ENCODE assay signal across 8 cellular contexts in genomic region chr17:16491703-16492612, GRCh38. TPM values are rescaled to one million over a fixed set of nuclear protein-coding genes. Genes with fewer than 3 reads are reported as not detected.
DNase-seq lines count a peak whose midpoint lies in the region; ATAC-seq and TF ChIP-seq lines count a peak whose summit lies in the region.

A gene with protein sequence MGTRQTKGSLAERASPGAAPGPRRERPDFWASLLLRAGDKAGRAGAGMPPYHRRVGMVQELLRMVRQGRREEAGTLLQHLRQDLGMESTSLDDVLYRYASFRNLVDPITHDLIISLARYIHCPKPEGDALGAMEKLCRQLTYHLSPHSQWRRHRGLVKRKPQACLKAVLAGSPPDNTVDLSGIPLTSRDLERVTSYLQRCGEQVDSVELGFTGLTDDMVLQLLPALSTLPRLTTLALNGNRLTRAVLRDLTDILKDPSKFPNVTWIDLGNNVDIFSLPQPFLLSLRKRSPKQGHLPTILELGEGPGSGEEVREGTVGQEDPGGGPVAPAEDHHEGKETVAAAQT (minus strand): TSS chr17:16492193. CDS start chr17:16491990, 203 bp downstream.

- no peaks in the 10 kb centered on the region for H3K27me3 ChIP-seq in adrenal gland
- H3K27me3 ChIP-seq in sigmoid colon: no peaks in the 10 kb centered on the region

- DNase-seq in COLO668 (lab: John Stamatoyannopoulos, UW; ENCODE audit: unreplicated experiment) (peak; percentile 59), SK-N-DZ (ENCODE audit: low spot score) (peak; percentile 64), adrenal gland (peak in 3 of 7 donors; percentile 44 to 62 (median 51)), hepatic stellate cell (ENCODE audit: low spot score) (peak; percentile 71), sigmoid colon (no peak), DMS153 (lab: John Stamatoyannopoulos, UW) (no peak)

- H3K9me3 ChIP-seq in adrenal gland (replicated peaks in 1 of 3) (no peaks in the 10 kb centered on the region), sigmoid colon (no peaks in the 10 kb centered on the region)

- H3K4me1 ChIP-seq in adrenal gland (replicated peaks in 1 of 2): peaks cover 17 to 51% of the 10 kb centered on the region in 2 donors
- H3K4me1 ChIP-seq in sigmoid colon: peaks cover 0 to 25% (median 17%) of the 10 kb centered on the region in 4 donors

- 0 to 2% (median 1%) methylated on average over 28 to 131 of the region's 134 CpGs; no CpG with 5 or more reads in 1 of the 4 donors for WGBS in adrenal gland, 4 donors
- WGBS in sigmoid colon, 2 donors: 1% methylated on average over 134 of the region's 134 CpGs

- no peaks in the 10 kb centered on the region for H3K36me3 ChIP-seq in adrenal gland (replicated peaks in 1 of 2)
- no peaks in the 10 kb centered on the region for H3K36me3 ChIP-seq in sigmoid colon

- TF ChIP-seq POLR2A in adrenal gland (IDR thresholded peaks at IDR 0.05) (no peak), sigmoid colon (IDR thresholded peaks at IDR 0.05) (no peak)

- TF ChIP-seq CTCF in adrenal gland (IDR thresholded peaks at IDR 0.05) (no peak), sigmoid colon (IDR thresholded peaks at IDR 0.05) (no peak)

- TF ChIP-seq EP300 in sigmoid colon (IDR thresholded peaks at IDR 0.05): no peak

- H3K4me3 ChIP-seq in adrenal gland: peak within 1 kb of the TSS in 2 of 4 donors; percentile 44 to 92
- H3K4me3 ChIP-seq in sigmoid colon: peak within 1 kb of the TSS; percentile 32 to 80 (median 69)

- H3K27ac ChIP-seq in adrenal gland (peak within 1 kb of the TSS in 3 of 5 donors; percentile 49 to 93 (median 63)), sigmoid colon (peak within 1 kb of the TSS; percentile 36 to 74 (median 68))

- intact Hi-C loops in adrenal gland (cut with DNase I): no loop called here
- intact Hi-C loops in sigmoid colon (cut with DNase I): no loop called here

- ATAC-seq in HG02642 (IDR thresholded peaks at IDR 0.05; ENCODE audit: poor library complexity, unreplicated experiment) (peak; percentile 53), GM18861 (IDR thresholded peaks at IDR 0.05; ENCODE audit: unreplicated experiment) (no peak)

RNA-seq across cellular contexts. Expression of the gene that starts here (rescaled TPM):
- polyA plus RNA-seq in SK-N-DZ (2014; cell fraction: cytosol; rRNA removed): 1.5 and 2.3 TPM in 2 replicates
- polyA plus RNA-seq in SK-N-DZ (2014; cell fraction: nucleus; rRNA removed): 1.9 and 3.0 TPM in 2 replicates
- 10 to 100 TPM in 7 of 8 donors, 1 to 10 TPM in 1; 7.4 to 49.2 (median 25.5) TPM for total RNA-seq in adrenal gland
- polyA plus RNA-seq in adrenal gland: 10 to 100 TPM in 1 of 3 donors, 1 to 10 TPM in 2; 8.6 to 40.1 (median 9.7) TPM
- total RNA-seq in sigmoid colon: 1 to 10 TPM; 2.2 to 5.7 (median 3.9) TPM
- polyA plus RNA-seq in sigmoid colon: 10 to 100 TPM; 25.5 to 40.5 (median 37.2) TPM

Comparison
In these comparisons a context has a peak if more than half of its experiments do, and no peak if none do; other contexts are left out.
1. DNase-seq: peak in COLO668 (single experiment), SK-N-DZ (single experiment) and hepatic stellate cell (single experiment); none in sigmoid colon (single experiment) and DMS153 (single experiment).